ENCODE assay signal across 13 cellular contexts in genomic region chr4:47525154-47525819, GRCh38. TPM values are rescaled to one million over a fixed set of nuclear protein-coding genes. Genes with fewer than 3 reads are reported as not detected.
A peak's percentile ranks its signal among the peaks of the same experiment; 100 is the strongest.
DNase-seq lines count a peak whose midpoint lies in the region; ATAC-seq and TF ChIP-seq lines count a peak whose summit lies in the region.
"Had no signal": no experiment of that assay in that cellular context is flagged by ENCODE, and none has a peak within 500 bp of the region (broad histone marks: within the 10 kb centered on the region; RNA-seq: fewer than 3 reads in every experiment).

No MANE protein-coding gene starts in this region.

- H3K4me1 ChIP-seq in mesodermal cell (ENCODE audit: control insufficient read depth, insufficient read depth, low read length, poor library complexity, severe bottlenecking) = peaks cover 10% of the 10 kb centered on the region
- H3K4me1 ChIP-seq in GM23338 (ENCODE audit: insufficient read depth) = no peaks in the 10 kb centered on the region
- H3K4me1 ChIP-seq: BLaER1 had no signal

- no peaks in the 10 kb centered on the region for H3K27me3 ChIP-seq in GM23338 (ENCODE audit: insufficient read depth)
- H3K27me3 ChIP-seq: BLaER1 had no signal

- H4K20me1 ChIP-seq in GM23338 (replicated peaks; ENCODE audit: insufficient read depth) = no peaks in the 10 kb centered on the region
- H4K20me1 ChIP-seq: BLaER1 had no signal

- ATAC-seq in GM23338 (no peak), HG02571 (IDR thresholded peaks at IDR 0.05; ENCODE audit: unreplicated experiment) (no peak)
- ATAC-seq: K562 had no signal

- WGBS in mesodermal cell (ENCODE audit: insufficient coverage in 2 of 2), 2 experiments = 86 to 100% methylated on average over 1 of the region's 5 CpGs

- H3K4me2 ChIP-seq in GM23338 = no peak overlapping the region
- H3K4me2 ChIP-seq: BLaER1 had no signal

- peaks cover 9% of the 10 kb centered on the region; the same call in 2 of the 3 replicates for H3K9me3 Mint-ChIP-seq in GM23338

- no peaks in the 10 kb centered on the region for H3K9me2 ChIP-seq in GM23338 (ENCODE audit: insufficient read depth)

- no peaks in the 10 kb centered on the region for H3K79me2 ChIP-seq in GM23338 (replicated peaks; ENCODE audit: insufficient read depth)

- no peak overlapping the region for H3K27ac Mint-ChIP-seq in GM23338

- no peaks in the 10 kb centered on the region; the same call in 2 of the 3 replicates for H3K36me3 Mint-ChIP-seq in GM23338 (ENCODE audit: low read depth)

- H3K27me3 Mint-ChIP-seq in GM23338 (ENCODE audit: insufficient read depth, low read depth, poor library complexity) = peaks cover 5% of the 10 kb centered on the region

- no peak overlapping the region for H2AFZ ChIP-seq in GM23338

- H3K36me3 ChIP-seq in mesodermal cell (ENCODE audit: control insufficient read depth, insufficient read depth, low read length) = peaks cover 3% of the 10 kb centered on the region
- H3K36me3 ChIP-seq in GM23338 (ENCODE audit: insufficient read depth) = no peaks in the 10 kb centered on the region
- H3K36me3 ChIP-seq: BLaER1 had no signal

- no peak overlapping the region for H3K4me3 Mint-ChIP-seq in GM23338
- H3K4me3 Mint-ChIP-seq: immature natural killer cell had no signal

- H3F3A ChIP-seq in GM23338 (replicated peaks; ENCODE audit: low read depth) = no peaks in the 10 kb centered on the region

- peak overlapping the region; percentile 62 for H3K27ac ChIP-seq in mesodermal cell (ENCODE audit: low read depth, low read length, severe bottlenecking)
- H3K27ac ChIP-seq in GM23338 (ENCODE audit: low read depth) = no peak overlapping the region
- H3K27ac ChIP-seq: BLaER1 had no signal

- H3K4me3 ChIP-seq in epithelial cell of proximal tubule (ENCODE audit: low read depth, low read length) (no peak overlapping the region), mesodermal cell (ENCODE audit: extremely low read depth, insufficient read depth, low read length, poor library complexity, severe bottlenecking) (no peak overlapping the region), GM23338 (no peak overlapping the region)
- H3K4me3 ChIP-seq: BLaER1, HAP-1, K562 had no signal

- peaks cover 7% of the 10 kb centered on the region for H3K9me3 ChIP-seq in mesodermal cell (ENCODE audit: control insufficient read depth, low read length)

- intact Hi-C loops in posterior vena cava (cut with DNase I) = no loop called here

- TF ChIP-seq CTCF in epithelial cell of proximal tubule (conservative IDR thresholded peaks at IDR 0.05; ENCODE audit: low read depth, low read length) = no peak
- TF ChIP-seq CTCF in GM23338 (conservative IDR thresholded peaks at IDR 0.05; ENCODE audit: low read depth in 2 of 2) = no peak

- in situ Hi-C loops in ACHN (cut with HindIII; ENCODE audit: low pct_ligation_motif_present, low pct_unique_long_range_greater_than_20kb, low sequenced_read_pairs) = no loop called here

- H3K4me1 Mint-ChIP-seq in GM23338 = no peaks in the 10 kb centered on the region

- DNase-seq in ACHN (peak; percentile 71), NCI-H460 (ENCODE audit: extremely low read depth, low read depth) (peak; percentile 72), epithelial cell of proximal tubule (ENCODE audit: low read depth) (peak; percentile 91), T1000 (lab: John Stamatoyannopoulos, UW) (no peak), GM23338 (ENCODE audit: low spot score) (no peak), posterior vena cava (ENCODE audit: low spot score) (no peak)
- DNase-seq: activated CD4-positive, CD25-positive, alpha-beta regulatory T cell treated with anti-CD3 and anti-CD28 coated beads, Interleukin-2, amount 50 U/mL, for 72 hours; immature natural killer cell had no signal

TF ChIP-seq in GM23338, 12 proteins besides CTCF, POLR2A, EP300 and RAD21 (continues in another document):
- TF ChIP-seq EZH2 (IDR thresholded peaks at IDR 0.05; ENCODE audit: low read depth, unreplicated experiment) = no peak
- TF ChIP-seq JUNB (IDR thresholded peaks at IDR 0.05; ENCODE audit: unreplicated experiment) = no peak
- TF ChIP-seq ZNF114 (CRISPR knock-in tag; IDR thresholded peaks at IDR 0.05) = no peak
- no peak for TF ChIP-seq ZNF462 (CRISPR knock-in tag; IDR thresholded peaks at IDR 0.05)
- TF ChIP-seq STAT1 (IDR thresholded peaks at IDR 0.05; ENCODE audit: unreplicated experiment) = no peak
- TF ChIP-seq ZNF331 (CRISPR knock-in tag; IDR thresholded peaks at IDR 0.05; ENCODE audit: low read depth) = no peak
- TF ChIP-seq NANOG (IDR thresholded peaks at IDR 0.05; ENCODE audit: borderline replicate concordance) = no peak
- TF ChIP-seq POLR2AphosphoS5 (IDR thresholded peaks at IDR 0.05; ENCODE audit: low read depth) = no peak
- TF ChIP-seq EZH2phosphoT487 (IDR thresholded peaks at IDR 0.05; ENCODE audit: unreplicated experiment) = no peak
- no peak for TF ChIP-seq CREB1 (CRISPR knock-in tag; IDR thresholded peaks at IDR 0.05; ENCODE audit: low read depth)

RNA-seq across cellular contexts. Expression of gene ATP10D, which starts 40.2 kb away (rescaled TPM):
- total RNA-seq in NCI-H460 (2014; rRNA removed; shearing (Covaris generic)) = 9.3 and 13.3 TPM in 2 replicates
- polyA plus RNA-seq in NCI-H460 (2014; cell fraction: nucleus; rRNA removed) = 6.0 and 6.3 TPM in 2 replicates
- total RNA-seq in epithelial cell of proximal tubule = 9.7 and 10.8 TPM in 2 replicates
- polyA plus RNA-seq in mesodermal cell (2013, experiment 1 of 2) = 8.5 TPM
- 8.2 TPM for polyA plus RNA-seq in mesodermal cell (2013, experiment 2 of 2)
- 4.7 and 4.9 TPM in 2 replicates for total RNA-seq in GM23338 (2014; rRNA removed; shearing (Covaris generic))
- 3.4 and 4.5 TPM in 2 replicates for polyA plus RNA-seq in GM23338 (2016; fragmentation: Nextera tagmentation; extraction: Ambion mirVana)
- total RNA-seq in posterior vena cava = 10 to 100 TPM; 25.3 to 26.3 TPM

Comparison
In these comparisons a context has a peak if more than half of its experiments do, and no peak if none do; other contexts are left out.
1. DNase-seq: peak in ACHN (single experiment), NCI-H460 (single experiment) and epithelial cell of proximal tubule (single experiment); none in T1000 (single experiment), GM23338 (single experiment) and posterior vena cava (single experiment).